Comparison of ENCODE assay signal across 23 cellular contexts in genomic region chr10:113732160-113732881, GRCh38. TPM values are rescaled to one million over a fixed set of nuclear protein-coding genes. Genes with fewer than 3 reads are reported as not detected.
DNase-seq lines count a peak whose midpoint lies in the region; ATAC-seq and TF ChIP-seq lines count a peak whose summit lies in the region.
"Had no signal": no experiment of that assay in that cellular context is flagged by ENCODE, and none has a peak within 500 bp of the region (broad histone marks: within the 10 kb centered on the region; RNA-seq: fewer than 3 reads in every experiment).

No MANE protein-coding gene starts in this region.

- no peaks in the 10 kb centered on the region for H3K4me1 Mint-ChIP-seq in natural killer cell treated with Interleukin-12 subunit alpha and Interleukin-12 subunit beta and Interleukin-15 and Interleukin-18, amount 100 ng/mL, for 72 hours (ENCODE audit: low read depth in 2 of 2)
- H3K4me1 Mint-ChIP-seq: CD4-positive, CD25-positive, alpha-beta regulatory T cell; CD8-positive, alpha-beta memory T cell had no signal

- H3K14ac ChIP-seq in mesenchymal stem cell (ENCODE audit: low read length in 2 of 2), result no peak overlapping the region

- H3K79me1 ChIP-seq in mesenchymal stem cell (replicated peaks; ENCODE audit: low read length, poor library complexity, severe bottlenecking), result no peaks in the 10 kb centered on the region

- H3K27ac ChIP-seq in BLaER1 treated with 17β-estradiol and CSF1 and Interleukin-3, amounts not matched to agents 10 nM and 100 nM, result no peak overlapping the region
- H3K27ac ChIP-seq in KMS-11 (no peak overlapping the region; the same call in 1 of the 2 replicates), mesenchymal stem cell (ENCODE audit: low read length, poor library complexity, severe bottlenecking) (no peak overlapping the region), breast epithelium (no peak overlapping the region), caudate nucleus (ENCODE audit: low read depth, low read length) (no peak overlapping the region), esophagus squamous epithelium (peak overlapping the region in 1 of 4 donors; percentile 22)
- H3K27ac ChIP-seq: HL-60 had no signal

- peaks cover 30 to 37% (median 36%) of the 10 kb centered on the region in 11 experiments for H3K36me3 ChIP-seq in BLaER1 treated with 17β-estradiol and CSF1 and Interleukin-3, amounts not matched to agents 10 nM and 100 nM
- H3K36me3 ChIP-seq in KMS-11 (ENCODE audit: insufficient read depth), result no peaks in the 10 kb centered on the region
- peaks cover 14 to 36% of the 10 kb centered on the region in 2 experiments for H3K36me3 ChIP-seq in mesenchymal stem cell (ENCODE audit: control insufficient read depth in 1 of 2, insufficient read depth in 2 of 2, low read depth in 1 of 2, low read length in 2 of 2)
- H3K36me3 ChIP-seq in breast epithelium, result peaks cover 5% of the 10 kb centered on the region
- H3K36me3 ChIP-seq in esophagus squamous epithelium, result peaks cover 0 to 37% (median 5%) of the 10 kb centered on the region in 3 donors

- no peak overlapping the region for H2BK5ac ChIP-seq in mesenchymal stem cell (ENCODE audit: low read depth, low read length, poor library complexity, severe bottlenecking)

- TF ChIP-seq CTCF in KMS-11 (conservative IDR thresholded peaks at IDR 0.05; ENCODE audit: low read depth, low read length), result no peak
- TF ChIP-seq CTCF in breast epithelium (IDR thresholded peaks at IDR 0.05), result no peak
- TF ChIP-seq CTCF in esophagus squamous epithelium (IDR thresholded peaks at IDR 0.05), result no peak

- H3K27me3 ChIP-seq in BLaER1 treated with 17β-estradiol and CSF1 and Interleukin-3, amounts not matched to agents 10 nM and 100 nM, result no peaks in the 10 kb centered on the region
- H3K27me3 ChIP-seq in KMS-11 (ENCODE audit: insufficient read depth, low read depth) (no peaks in the 10 kb centered on the region), mesenchymal stem cell (ENCODE audit: control insufficient read depth in 1 of 2, insufficient read depth in 1 of 2, low read length in 2 of 2) (peaks cover 0 to under 1% of the 10 kb centered on the region in 2 experiments), breast epithelium (no peaks in the 10 kb centered on the region), esophagus squamous epithelium (no peaks in the 10 kb centered on the region)

- H3K9me3 ChIP-seq in BLaER1 treated with 17β-estradiol and CSF1 and Interleukin-3, amounts not matched to agents 10 nM and 100 nM (replicated peaks in 1 of 11), result peaks cover 0 to 11% (median 0%) of the 10 kb centered on the region in 11 experiments; a peak in 4 of 22 replicates
- no peaks in the 10 kb centered on the region for H3K9me3 ChIP-seq in mesenchymal stem cell (ENCODE audit: control insufficient read depth, low read length)
- peaks cover 0 to 3% of the 10 kb centered on the region in 2 donors for H3K9me3 ChIP-seq in breast epithelium
- H3K9me3 ChIP-seq in esophagus squamous epithelium, result no peaks in the 10 kb centered on the region

- no peak overlapping the region for H3K23ac ChIP-seq in mesenchymal stem cell (ENCODE audit: low read length in 2 of 2)

- intact Hi-C loops in breast epithelium (cut with DNase I; ENCODE audit: low total_unique reads), result no loop called here
- intact Hi-C loops in esophagus squamous epithelium (cut with DNase I), result no loop called here

- H3K4me1 ChIP-seq in BLaER1 treated with 17β-estradiol and CSF1 and Interleukin-3, amounts not matched to agents 10 nM and 100 nM, result peaks cover 0 to 15% (median 7%) of the 10 kb centered on the region in 10 experiments; a peak in 12 of 20 replicates
- peaks cover 29% of the 10 kb centered on the region for H3K4me1 ChIP-seq in KMS-11 (ENCODE audit: low read depth, poor library complexity, severe bottlenecking)
- H3K4me1 ChIP-seq in mesenchymal stem cell (ENCODE audit: control insufficient read depth, insufficient read depth, low read depth, low read length), result peaks cover 4% of the 10 kb centered on the region
- H3K4me1 ChIP-seq in breast epithelium, result no peaks in the 10 kb centered on the region
- peaks cover 0 to 12% (median 0%) of the 10 kb centered on the region in 3 donors for H3K4me1 ChIP-seq in esophagus squamous epithelium

- H2AFZ ChIP-seq in KMS-11 (ENCODE audit: low read depth), result no peak overlapping the region
- no peak overlapping the region for H2AFZ ChIP-seq in mesenchymal stem cell (ENCODE audit: low read depth, low read length)
- H2AFZ ChIP-seq: GM23338 had no signal

- H3K4me3 Mint-ChIP-seq in natural killer cell treated with Interleukin-12 subunit alpha and Interleukin-12 subunit beta and Interleukin-15 and Interleukin-18, amount 100 ng/mL, for 72 hours, result no peak overlapping the region
- H3K4me3 Mint-ChIP-seq: CD4-positive, CD25-positive, alpha-beta regulatory T cell; CD8-positive, alpha-beta memory T cell; GM23338 had no signal

- H3K4me2 ChIP-seq in BLaER1 treated with 17β-estradiol and CSF1 and Interleukin-3, amounts not matched to agents 10 nM and 100 nM, result peak overlapping the region in 7 of 11 experiments; percentile 0 to 49 (median 16); a peak in 9 of 22 replicates
- H3K4me2 ChIP-seq in KMS-11 (peak overlapping the region; percentile 36; the same call in 1 of the 2 replicates), mesenchymal stem cell (ENCODE audit: low read length, poor library complexity, severe bottlenecking) (no peak overlapping the region)
- H3K4me2 ChIP-seq: GM23338 had no signal

- no peaks in the 10 kb centered on the region for H4K20me1 ChIP-seq in BLaER1 treated with 17β-estradiol and CSF1 and Interleukin-3, amounts not matched to agents 10 nM and 100 nM
- H4K20me1 ChIP-seq in KMS-11 (ENCODE audit: insufficient read depth), result no peaks in the 10 kb centered on the region

- H2BK12ac ChIP-seq in mesenchymal stem cell (ENCODE audit: low read length in 2 of 2), result no peak overlapping the region

- no peak overlapping the region for H3K27ac Mint-ChIP-seq in natural killer cell treated with Interleukin-12 subunit alpha and Interleukin-12 subunit beta and Interleukin-15 and Interleukin-18, amount 100 ng/mL, for 72 hours
- H3K27ac Mint-ChIP-seq: CD4-positive, CD25-positive, alpha-beta regulatory T cell; GM23338 had no signal

- TF ChIP-seq POLR2A in breast epithelium (IDR thresholded peaks at IDR 0.05), result no peak
- no peak for TF ChIP-seq POLR2A in esophagus squamous epithelium (IDR thresholded peaks at IDR 0.05)

- H3K4ac ChIP-seq in mesenchymal stem cell (ENCODE audit: low read depth in 1 of 2, low read length in 2 of 2), result no peak overlapping the region

- no peak overlapping the region for H4K91ac ChIP-seq in mesenchymal stem cell (ENCODE audit: low read length)

- no peaks in the 10 kb centered on the region for H3K79me2 ChIP-seq in KMS-11 (ENCODE audit: insufficient read depth, low read depth)

- H3K36me3 Mint-ChIP-seq in natural killer cell treated with Interleukin-12 subunit alpha and Interleukin-12 subunit beta and Interleukin-15 and Interleukin-18, amount 100 ng/mL, for 72 hours, result peaks cover 14% of the 10 kb centered on the region

- H4K8ac ChIP-seq in mesenchymal stem cell (ENCODE audit: low read length), result no peak overlapping the region

- no peak overlapping the region for H2BK15ac ChIP-seq in mesenchymal stem cell (ENCODE audit: low read depth, poor library complexity, severe bottlenecking)

- 96% methylated on average over 8 of the region's 9 CpGs for WGBS in mesenchymal stem cell
- 82 to 87% methylated on average over 7 to 9 of the region's 9 CpGs for WGBS in esophagus squamous epithelium, 2 donors

- H2AK5ac ChIP-seq in mesenchymal stem cell (ENCODE audit: low read length, severe bottlenecking), result no peak overlapping the region

- no peak overlapping the region for H3K4me3 ChIP-seq in BLaER1 treated with 17β-estradiol and CSF1 and Interleukin-3, amounts not matched to agents 10 nM and 100 nM
- H3K4me3 ChIP-seq in KMS-11 (IDR thresholded peaks at IDR 0.05; ENCODE audit: insufficient read depth, low read depth, low read length), result no peak overlapping the region
- no peak overlapping the region for H3K4me3 ChIP-seq in mesenchymal stem cell (ENCODE audit: insufficient read depth in 1 of 2, low read depth in 1 of 2, low read length in 2 of 2)
- no peak overlapping the region for H3K4me3 ChIP-seq in breast epithelium
- no peak overlapping the region for H3K4me3 ChIP-seq in esophagus squamous epithelium
- H3K4me3 ChIP-seq: GM23338 had no signal

- no peak overlapping the region for H3K18ac ChIP-seq in mesenchymal stem cell (ENCODE audit: low read depth in 1 of 2, low read length in 2 of 2)

- no peak overlapping the region for H2BK120ac ChIP-seq in mesenchymal stem cell (ENCODE audit: low read depth, low read length)

- DNase-seq in mesenchymal stem cell (no peak), breast epithelium (ENCODE audit: low spot score in 2 of 2) (no peak), caudate nucleus (lab: John Stamatoyannopoulos, UW) (no peak), esophagus squamous epithelium (lab: John Stamatoyannopoulos, UW) (no peak)
- DNase-seq in natural killer cell treated with Interleukin-12 subunit alpha and Interleukin-12 subunit beta and Interleukin-15 and Interleukin-18, amount 100 ng/mL, for 72 hours (ENCODE audit: low spot score), result no peak
- DNase-seq: 8988T; C1 segment of cervical spinal cord; CD4-positive, CD25-positive, alpha-beta regulatory T cell; CD8-positive, alpha-beta memory T cell; COR-L47; DMS 273 treated with DMSO at 0.1 percent for 48 hours; DMS53; DND-41; EL; HCEC 1CT had no signal

- no peaks in the 10 kb centered on the region for H3K9me3 Mint-ChIP-seq in natural killer cell treated with Interleukin-12 subunit alpha and Interleukin-12 subunit beta and Interleukin-15 and Interleukin-18, amount 100 ng/mL, for 72 hours
- H3K9me3 Mint-ChIP-seq: CD8-positive, alpha-beta memory T cell had no signal

- no peaks in the 10 kb centered on the region for H3K27me3 Mint-ChIP-seq in natural killer cell treated with Interleukin-12 subunit alpha and Interleukin-12 subunit beta and Interleukin-15 and Interleukin-18, amount 100 ng/mL, for 72 hours
- H3K27me3 Mint-ChIP-seq: CD4-positive, CD25-positive, alpha-beta regulatory T cell; CD8-positive, alpha-beta memory T cell had no signal

- H3K9ac ChIP-seq in BLaER1 treated with 17β-estradiol and CSF1 and Interleukin-3, amounts not matched to agents 10 nM and 100 nM, result no peak overlapping the region
- no peak overlapping the region for H3K9ac ChIP-seq in KMS-11
- peak overlapping the region; percentile 16 for H3K9ac ChIP-seq in mesenchymal stem cell (ENCODE audit: low read length)

- ATAC-seq in natural killer cell treated with Interleukin-12 subunit alpha and Interleukin-12 subunit beta and Interleukin-15 and Interleukin-18, amount 100 ng/mL, for 72 hours, result no peak
- ATAC-seq: GM23338 had no signal

RNA-seq across cellular contexts. Expression of gene PLEKHS1, which starts 19.2 kb away (rescaled TPM):
- 0.14 TPM for polyA plus RNA-seq in mesenchymal stem cell (2013, experiment 1 of 2)
- 0.21 TPM for polyA plus RNA-seq in mesenchymal stem cell (2013, experiment 2 of 2)
- under 1 TPM; 0.12 to 0.81 TPM for total RNA-seq in natural killer cell treated with Interleukin-12 subunit alpha and Interleukin-12 subunit beta and Interleukin-15 and Interleukin-18, amount 100 ng/mL, for 72 hours
- total RNA-seq in breast epithelium (10 to 100 TPM in 2 of 3 donors, not detected in 1; 23.6 to 30.0 TPM), esophagus squamous epithelium (under 1 TPM in 1 of 4 donors, not detected in 3; 0.82 TPM)
- total RNA-seq: A673; CD8-positive, alpha-beta memory T cell; G401; GM23338; HT1080 had no signal
- polyA plus RNA-seq: AG04450; CD4-positive, CD25-positive, alpha-beta regulatory T cell; CD8-positive, alpha-beta memory T cell; GM23338 had no signal

RNA-seq across cellular contexts. Expression of gene CASP7, which starts 52.6 kb away (rescaled TPM):
- polyA plus RNA-seq in mesenchymal stem cell (2013, experiment 1 of 2), result 20.4 TPM
- polyA plus RNA-seq in mesenchymal stem cell (2013, experiment 2 of 2), result 20.7 TPM
- total RNA-seq in natural killer cell treated with Interleukin-12 subunit alpha and Interleukin-12 subunit beta and Interleukin-15 and Interleukin-18, amount 100 ng/mL, for 72 hours, result 10 to 100 TPM; 31.2 to 45.8 TPM
- 10 to 100 TPM; 19.0 to 27.2 (median 24.3) TPM for total RNA-seq in breast epithelium
- 10 to 100 TPM; 12.9 to 24.2 (median 18.8) TPM for total RNA-seq in esophagus squamous epithelium
